In the genomic region with DNA sequence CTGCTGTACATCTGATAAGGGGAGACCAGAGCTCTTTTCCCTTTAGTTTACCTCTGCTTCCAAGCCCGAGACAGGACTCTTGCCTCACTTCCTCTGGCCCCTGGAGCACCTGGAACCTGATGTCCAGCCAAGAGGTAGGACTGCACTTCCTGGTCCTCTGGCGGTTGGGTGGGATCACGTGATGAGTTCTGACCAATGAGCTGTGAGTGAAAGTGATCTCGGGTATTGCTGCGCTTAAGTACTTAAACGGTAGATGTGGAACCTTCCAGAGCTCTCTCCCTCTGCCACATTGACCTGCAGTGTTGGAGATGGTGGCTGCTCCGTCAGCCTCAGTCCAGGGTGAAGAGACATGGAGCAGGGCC, we compare ENCODE assay signal across 17 cellular contexts.
DNase-seq lines count a peak whose midpoint lies in the region; ATAC-seq, FAIRE-seq and TF ChIP-seq lines count a peak whose summit lies in the region.
"Had no signal": no experiment of that assay in that cellular context is flagged by ENCODE, and none has a peak within 500 bp of the region (broad histone marks: within the 10 kb centered on the region; RNA-seq: fewer than 3 reads in every experiment).

No MANE protein-coding gene starts in this region.

- no peaks in the 10 kb centered on the region for H3K9me3 ChIP-seq in A549
- H3K9me3 ChIP-seq in IMR-90 (ENCODE audit: control insufficient read depth, insufficient read depth, low read length), result no peaks in the 10 kb centered on the region
- H3K9me3 ChIP-seq in K562 (replicated peaks; ENCODE audit: control insufficient read depth, insufficient read depth, low read depth, low read length), result no peaks in the 10 kb centered on the region
- H3K9me3 ChIP-seq in neuronal stem cell (replicated peaks in 1 of 2; ENCODE audit: control insufficient read depth in 2 of 2, insufficient read depth in 1 of 2, low read depth in 1 of 2, low read length in 2 of 2), result no peaks in the 10 kb centered on the region
- no peaks in the 10 kb centered on the region for H3K9me3 ChIP-seq in PC-9 (ENCODE audit: insufficient read depth, low read depth)
- H3K9me3 ChIP-seq: MG63 had no signal

- H3K27me3 ChIP-seq in IMR-90 (ENCODE audit: control insufficient read depth, insufficient read depth, low read length) (peaks cover 54% of the 10 kb centered on the region), K562 (ENCODE audit: control insufficient read depth in 2 of 2, insufficient read depth in 2 of 2, low read length in 2 of 2) (peaks cover 0 to 6% of the 10 kb centered on the region in 2 experiments; a peak in 2 of 5 replicates), neuronal stem cell (ENCODE audit: control insufficient read depth in 3 of 3, insufficient read depth in 3 of 3, low read depth in 1 of 3, low read length in 3 of 3) (peaks cover 0 to 48% (median 2%) of the 10 kb centered on the region in 3 experiments), brain microvascular endothelial cell (replicated peaks) (no peaks in the 10 kb centered on the region), PC-9 (ENCODE audit: insufficient read depth, low read depth) (no peaks in the 10 kb centered on the region)
- H3K27me3 ChIP-seq: MG63 had no signal

- TF ChIP-seq EP300 in A549 (IDR thresholded peaks at IDR 0.05) (no peak), K562 (IDR thresholded peaks at IDR 0.05; ENCODE audit: low read length) (no peak)

- H2AFZ ChIP-seq in IMR-90 (replicated peaks; ENCODE audit: low read length, poor library complexity), result no peak overlapping the region
- H2AFZ ChIP-seq in K562 (ENCODE audit: low read depth, low read length), result peak overlapping the region; percentile 90
- H2AFZ ChIP-seq in neuronal stem cell (ENCODE audit: low read length), result no peak overlapping the region
- H2AFZ ChIP-seq in PC-9, result no peak overlapping the region

- H3K27ac ChIP-seq in A549 (no peak overlapping the region), IMR-90 (ENCODE audit: insufficient read depth, low read length) (no peak overlapping the region), K562 (ENCODE audit: extremely low read depth, low read depth, low read length) (peak overlapping the region; percentile 18; the same call in 1 of the 3 replicates), neuronal stem cell (replicated peaks; ENCODE audit: low read length) (no peak overlapping the region), brain microvascular endothelial cell (no peak overlapping the region), PC-9 (no peak overlapping the region)

- H3K79me1 ChIP-seq in IMR-90 (ENCODE audit: low read depth in 1 of 2, low read length in 2 of 2) (no peaks in the 10 kb centered on the region), neuronal stem cell (ENCODE audit: low read depth, low read length) (no peaks in the 10 kb centered on the region)

- 80% methylated on average over 7 of the region's 7 CpGs for WGBS in A549 (ENCODE audit: missing lambda C conversion rate)
- WGBS in IMR-90 (ENCODE audit: extremely low coverage in 2 of 2, insufficient read length in 1 of 2), 2 experiments, result 80% methylated on average over 1 of the region's 7 CpGs; no CpG with 5 or more reads in 1 of the 2 experiments
- WGBS in K562 (ENCODE audit: insufficient coverage, low coverage, missing lambda C conversion rate), result 24% methylated on average over 7 of the region's 7 CpGs
- no CpG with 5 or more reads among the region's 7 CpGs for WGBS in neuronal stem cell (ENCODE audit: extremely low coverage in 2 of 2, insufficient read length in 2 of 2, insufficient replicate concordance in 1 of 2), 2 donors

- CTCF ChIA-PET in A549 (lab: Yijun Ruan, JAX), result interaction anchor here (0.5 to 1.3 kb wide), 6 partner anchors 11 to 302 kb away, joined by 3 read pairs; partner anchors contain the start of gene SLC7A6
- CTCF ChIA-PET in IMR-90 (lab: Yijun Ruan, JAX), result no interaction called here
- CTCF ChIA-PET in K562 (lab: Yijun Ruan, JAX; ENCODE audit: low intra/inter-chr PET ratio), result no interaction called here
- CTCF ChIA-PET in PC-9 (lab: Charles Lee), result interaction anchor here (0.5 to 0.6 kb wide), 2 partner anchors 17 to 146 kb away, joined by 3 to 5 read pairs; no protein-coding TSS in a partner anchor

- H3K9ac ChIP-seq in IMR-90 (ENCODE audit: low read depth, low read length), result no peak overlapping the region
- H3K9ac ChIP-seq in K562 (ENCODE audit: insufficient read depth in 1 of 2, low read depth in 2 of 2, low read length in 2 of 2), result no peak overlapping the region
- no peak overlapping the region for H3K9ac ChIP-seq in neuronal stem cell (ENCODE audit: low read depth, low read length, poor library complexity)

- no peak overlapping the region for H4K5ac ChIP-seq in IMR-90 (ENCODE audit: low read depth, low read length)

- H3K14ac ChIP-seq in IMR-90 (replicated peaks; ENCODE audit: low read depth, low read length), result no peak overlapping the region
- H3K14ac ChIP-seq in neuronal stem cell (ENCODE audit: low read length), result no peak overlapping the region

- no peak for FAIRE-seq in A549 (lab: Jason Lieb, UNC)
- peak; percentile 78 for FAIRE-seq in K562 (lab: Jason Lieb, UNC)

- H3K23ac ChIP-seq in IMR-90 (ENCODE audit: low read depth, low read length), result no peak overlapping the region
- no peak overlapping the region for H3K23ac ChIP-seq in neuronal stem cell (ENCODE audit: low read depth, low read length, poor library complexity)

- H2BK20ac ChIP-seq in IMR-90 (ENCODE audit: low read depth, low read length), result no peak overlapping the region

- H3K4me3 ChIP-seq in A549, result no peak overlapping the region
- H3K4me3 ChIP-seq in IMR-90 (ENCODE audit: insufficient read depth, low read depth, low read length), result no peak overlapping the region
- no peak overlapping the region for H3K4me3 ChIP-seq in K562
- no peak overlapping the region for H3K4me3 ChIP-seq in neuronal stem cell (ENCODE audit: low read length in 2 of 2)
- H3K4me3 ChIP-seq in brain microvascular endothelial cell (ENCODE audit: low read depth, low read length), result no peak overlapping the region
- H3K4me3 ChIP-seq in PC-9, result no peak overlapping the region
- H3K4me3 ChIP-seq: MG63 had no signal

- H3K9me1 ChIP-seq in IMR-90 (ENCODE audit: insufficient read depth, low read length) (no peaks in the 10 kb centered on the region), K562 (ENCODE audit: control insufficient read depth, insufficient read depth, low read length) (peaks cover 3% of the 10 kb centered on the region)

- H3K18ac ChIP-seq in IMR-90 (ENCODE audit: low read depth, low read length) (no peak overlapping the region), neuronal stem cell (ENCODE audit: low read length) (no peak overlapping the region)

- no peaks in the 10 kb centered on the region for H4K20me1 ChIP-seq in IMR-90 (ENCODE audit: insufficient read depth, low read length)
- H4K20me1 ChIP-seq in K562 (replicated peaks; ENCODE audit: control insufficient read depth, insufficient read depth, low read length), result no peaks in the 10 kb centered on the region
- no peaks in the 10 kb centered on the region for H4K20me1 ChIP-seq in PC-9 (ENCODE audit: insufficient read depth)

- H3K36me3 ChIP-seq in IMR-90 (ENCODE audit: control insufficient read depth, insufficient read depth, low read length), result no peaks in the 10 kb centered on the region
- no peaks in the 10 kb centered on the region for H3K36me3 ChIP-seq in K562 (ENCODE audit: control insufficient read depth, insufficient read depth, low read length)
- no peaks in the 10 kb centered on the region for H3K36me3 ChIP-seq in neuronal stem cell (replicated peaks in 1 of 2; ENCODE audit: control insufficient read depth in 2 of 2, insufficient read depth in 2 of 2, low read length in 2 of 2)
- H3K36me3 ChIP-seq in brain microvascular endothelial cell (replicated peaks), result no peaks in the 10 kb centered on the region
- H3K36me3 ChIP-seq in PC-9 (ENCODE audit: low read depth), result no peaks in the 10 kb centered on the region
- H3K36me3 ChIP-seq: MG63 had no signal

- no peak overlapping the region for H2AK9ac ChIP-seq in IMR-90 (replicated peaks; ENCODE audit: low read depth, low read length, poor library complexity)

- BruUV-seq in IMR-90 (replicated peaks; lab: Mats Ljungman, UMichigan) (no TSS peak), K562 (replicated peaks; lab: Mats Ljungman, UMichigan) (no TSS peak), PC-9 (replicated peaks; lab: Mats Ljungman, UMichigan) (no TSS peak)

- H2AK5ac ChIP-seq in IMR-90 (ENCODE audit: low read depth, low read length) (no peak overlapping the region), neuronal stem cell (ENCODE audit: low read depth, low read length) (peak overlapping the region; percentile 1)

- TF ChIP-seq POLR2A in A549 (IDR thresholded peaks at IDR 0.05; ENCODE audit: low read length) (no peak), IMR-90 (IDR thresholded peaks at IDR 0.05; ENCODE audit: low read depth, low read length) (no peak), K562 (conservative IDR thresholded peaks at IDR 0.05) (no peak)

- no peaks in the 10 kb centered on the region for H3K4me1 ChIP-seq in A549
- no peaks in the 10 kb centered on the region for H3K4me1 ChIP-seq in IMR-90 (ENCODE audit: control insufficient read depth, insufficient read depth, low read length)
- peaks cover 21 to 27% of the 10 kb centered on the region in 2 experiments for H3K4me1 ChIP-seq in K562 (replicated peaks in 1 of 2; ENCODE audit: control insufficient read depth in 2 of 2, insufficient read depth in 2 of 2, low read length in 2 of 2)
- peaks cover 13 to 19% of the 10 kb centered on the region in 2 donors for H3K4me1 ChIP-seq in neuronal stem cell (ENCODE audit: control insufficient read depth in 2 of 2, insufficient read depth in 1 of 2, low read depth in 1 of 2, low read length in 2 of 2)
- H3K4me1 ChIP-seq in PC-9 (replicated peaks; ENCODE audit: insufficient read depth), result peaks cover 7% of the 10 kb centered on the region; the same call in 1 of the 2 replicates

- H2BK15ac ChIP-seq in IMR-90 (ENCODE audit: low read depth, low read length), result no peak overlapping the region
- no peak overlapping the region for H2BK15ac ChIP-seq in neuronal stem cell (ENCODE audit: low read length)

- dilution Hi-C loops in IMR-90 (cut with HindIII; ENCODE audit: low sequenced_read_pairs, unreplicated experiment), result no loop called here

- intact Hi-C loops in IMR-90 (cut with micrococcal nuclease), result no loop called here
- intact Hi-C loops in K562 (cut with micrococcal nuclease), result no loop called here
- intact Hi-C loops in PC-9 (cut with micrococcal nuclease; ENCODE audit: unreplicated experiment), result no loop called here

- no peaks in the 10 kb centered on the region for H3F3A ChIP-seq in PC-9 (ENCODE audit: insufficient read depth, low read depth)

- ATAC-seq in A549 (no peak), IMR-90 (ENCODE audit: low read depth) (no peak), K562 (peak; percentile 69), HG03196 (IDR thresholded peaks at IDR 0.05; ENCODE audit: unreplicated experiment) (no peak)
- ATAC-seq: PC-3 had no signal

- H3K79me2 ChIP-seq in K562 (ENCODE audit: control insufficient read depth, insufficient read depth, low read length) (no peaks in the 10 kb centered on the region), PC-9 (ENCODE audit: low read depth) (no peaks in the 10 kb centered on the region)

- peak in 1 of 2 experiments; percentile 30 for DNase-seq in A549 (ENCODE audit: low read depth in 1 of 2, low spot score in 1 of 2)
- DNase-seq in IMR-90, result no peak
- DNase-seq in K562 (ENCODE audit: extremely low read depth in 1 of 4, low spot score in 3 of 4), result peak; percentile 66 to 93 (median 92)
- DNase-seq in neuronal stem cell (ENCODE audit: low spot score), result no peak
- no peak for DNase-seq in brain microvascular endothelial cell
- DNase-seq in PC-9, result no peak
- DNase-seq: ACHN, DMS 273 treated with DMSO at 0.1 percent for 48 hours, HCEC 1CT, KBM-7, MG63, NCI-H1092 treated with DMSO at 0.1 percent for 48 hours, NCI-H187, NCI-H446 treated with DMSO at 0.1 percent for 48 hours, NCI-H748 treated with DMSO at 0.1 percent for 48 hours, PC-3 had no signal

- H2BK120ac ChIP-seq in IMR-90 (ENCODE audit: low read depth, low read length) (no peak overlapping the region), neuronal stem cell (ENCODE audit: low read depth, low read length) (no peak overlapping the region)

- in situ Hi-C loops in IMR-90 (cut with MboI; ENCODE audit: low sequenced_read_pairs) (no loop called here), K562 (cut with MboI) (no loop called here), brain microvascular endothelial cell (cut with HindIII; ENCODE audit: low pct_ligation_motif_present, low sequenced_read_pairs) (no loop called here)

- no peak overlapping the region for H2BK5ac ChIP-seq in IMR-90 (ENCODE audit: low read depth, low read length, poor library complexity, severe bottlenecking)
- no peak overlapping the region for H2BK5ac ChIP-seq in neuronal stem cell (ENCODE audit: low read length)

- TF ChIP-seq CTCF in A549 (IDR thresholded peaks at IDR 0.05) (no peak), IMR-90 (conservative IDR thresholded peaks at IDR 0.05; ENCODE audit: low read depth, low read length) (no peak), K562 (IDR thresholded peaks at IDR 0.05 in 2 of 3, conservative IDR thresholded peaks at IDR 0.05 in 1 of 3; ENCODE audit: insufficient read depth in 2 of 3, low read depth in 1 of 3, low read length in 3 of 3) (no peak), brain microvascular endothelial cell (IDR thresholded peaks at IDR 0.05; ENCODE audit: low read depth, low read length, missing control alignments) (no peak), PC-9 (conservative IDR thresholded peaks at IDR 0.05) (no peak)

- TF ChIP-seq RAD21 in A549 (conservative IDR thresholded peaks at IDR 0.05 in 1 of 2, IDR thresholded peaks at IDR 0.05 in 1 of 2) (no peak), IMR-90 (IDR thresholded peaks at IDR 0.05; ENCODE audit: low read length) (no peak), K562 (CRISPR knock-in tag; conservative IDR thresholded peaks at IDR 0.05 in 1 of 2, IDR thresholded peaks at IDR 0.05 in 1 of 2) (no peak)

- H3K4ac ChIP-seq in IMR-90 (ENCODE audit: low read depth, low read length) (no peak overlapping the region), neuronal stem cell (ENCODE audit: low read length) (no peak overlapping the region)

- no peak overlapping the region for H3K4me2 ChIP-seq in A549
- H3K4me2 ChIP-seq in IMR-90 (ENCODE audit: low read depth, low read length), result no peak overlapping the region
- H3K4me2 ChIP-seq in K562 (ENCODE audit: insufficient read depth, low read length), result peak overlapping the region; percentile 59
- H3K4me2 ChIP-seq in neuronal stem cell (ENCODE audit: insufficient read depth, low read length, poor library complexity, severe bottlenecking), result no peak overlapping the region
- no peak overlapping the region for H3K4me2 ChIP-seq in PC-9

- H2BK12ac ChIP-seq in neuronal stem cell (ENCODE audit: low read length), result no peak overlapping the region

- POLR2A ChIA-PET in A549 (lab: Yijun Ruan, JAX), result no interaction called here
- POLR2A ChIA-PET in IMR-90 (lab: Charles Lee; ENCODE audit: unreplicated experiment), result no interaction called here
- POLR2A ChIA-PET in K562 (lab: Yijun Ruan, JAX), result interaction anchor here (0.8 to 1.2 kb wide), 3 partner anchors 9 to 30 kb away, joined by 3 to 4 read pairs (median 3); no protein-coding TSS in a partner anchor
- POLR2A ChIA-PET in PC-9 (lab: Charles Lee; ENCODE audit: unreplicated experiment), result no interaction called here

- no peak overlapping the region for H4K91ac ChIP-seq in IMR-90 (ENCODE audit: insufficient read depth, low read depth, low read length)
- H4K91ac ChIP-seq in neuronal stem cell (ENCODE audit: low read depth, low read length, poor library complexity), result no peak overlapping the region

- H4K8ac ChIP-seq in IMR-90 (ENCODE audit: low read depth in 2 of 2, low read length in 2 of 2) (no peak overlapping the region), neuronal stem cell (ENCODE audit: low read depth, low read length) (no peak overlapping the region)

- no peaks in the 10 kb centered on the region for H3K9me2 ChIP-seq in PC-9 (ENCODE audit: insufficient read depth)

- no peak overlapping the region for H3K56ac ChIP-seq in IMR-90 (ENCODE audit: extremely low read depth, insufficient read depth, low read length)

Comparison
In these comparisons a context has a peak if more than half of its experiments do, and no peak if none do; other contexts are left out.
1. DNase-seq: peak in K562 (4 of 4); none in IMR-90 (single experiment), neuronal stem cell (single experiment), brain microvascular endothelial cell (single experiment) and PC-9 (0 of 2).
2. CTCF ChIA-PET loops: an anchor here in A549 (0.5 to 1.3 kb wide) and PC-9 (0.5 to 0.6 kb wide); none called in IMR-90 and K562.
3. Of the 35 proteins assayed by ChIP-seq in both K562 and A549: peak only in K562: CEBPB and CHD2; only in A549: none; in both: USF2; in neither: 32.